In genomic region chr1:39165049-39165448, GRCh38 we compare ENCODE assay signal across 14 cellular contexts. TPM values are rescaled to one million over a fixed set of nuclear protein-coding genes. Genes with fewer than 3 reads are reported as not detected.
DNase-seq lines count a peak whose midpoint lies in the region; ATAC-seq, FAIRE-seq and TF ChIP-seq lines count a peak whose summit lies in the region.
"Had no signal": no experiment of that assay in that cellular context is flagged by ENCODE, and none has a peak within 500 bp of the region (broad histone marks: within the 10 kb centered on the region; RNA-seq: fewer than 3 reads in every experiment).

No MANE protein-coding gene starts in this region.

- peak overlapping the region in 1 of 2 experiments; percentile 41; a peak in 1 of 4 replicates for H3K9ac ChIP-seq in K562 (ENCODE audit: insufficient read depth in 1 of 2, low read depth in 2 of 2, low read length in 2 of 2)

- H3K36me3 ChIP-seq in HEK293 (ENCODE audit: control insufficient read depth in 2 of 2, insufficient read depth in 1 of 2, low read length in 2 of 2) (no peaks in the 10 kb centered on the region), K562 (ENCODE audit: control insufficient read depth, insufficient read depth, low read length) (no peaks in the 10 kb centered on the region; the same call in 2 of the 3 replicates), psoas muscle (ENCODE audit: insufficient read depth in 1 of 2, low read depth in 1 of 2) (no peaks in the 10 kb centered on the region)
- H3K36me3 ChIP-seq: MG63 had no signal

- H3K4me1 ChIP-seq in HEK293 (ENCODE audit: control insufficient read depth, insufficient read depth, low read length), result peaks cover 18% of the 10 kb centered on the region
- peaks cover 44 to 51% of the 10 kb centered on the region in 2 experiments for H3K4me1 ChIP-seq in K562 (replicated peaks in 1 of 2; ENCODE audit: control insufficient read depth in 2 of 2, insufficient read depth in 2 of 2, low read length in 2 of 2)
- H3K4me1 ChIP-seq in psoas muscle, result peaks cover 51% of the 10 kb centered on the region

- intact Hi-C loops in K562 (cut with micrococcal nuclease), result no loop called here
- intact Hi-C loops in left cardiac atrium (cut with DNase I), result no loop called here
- intact Hi-C loops in psoas muscle (cut with DNase I), result no loop called here

- ATAC-seq in K562 (no peak; the same call in 2 of the 3 replicates), left cardiac atrium (peak; percentile 66 to 82), psoas muscle (peak; percentile 35 to 57 (median 49)), HG02852 (IDR thresholded peaks at IDR 0.05; ENCODE audit: unreplicated experiment) (no peak), GM19397 (IDR thresholded peaks at IDR 0.05; ENCODE audit: unreplicated experiment) (no peak)

- in situ Hi-C loops in K562 (cut with MboI), result no loop called here

- peak in 1 of 4 experiments; percentile 36 for DNase-seq in K562 (ENCODE audit: extremely low read depth in 1 of 4, low spot score in 3 of 4)
- no peak for DNase-seq in left cardiac atrium
- DNase-seq in psoas muscle, result no peak
- no peak for DNase-seq in NK-92 treated with Interleukin-12 subunit alpha and Interleukin-12 subunit beta, amount 100 ng/mL, for 24 hours (lab: John Stamatoyannopoulos, UW)
- no peak for DNase-seq in putamen (ENCODE audit: low spot score)
- DNase-seq: activated naive CD4-positive, alpha-beta T cell treated with anti-CD3 and anti-CD28 coated beads, Interleukin-2, amount 10 ng/mL, durations not matched to agents 7 days and 5 days; central memory CD4-positive, alpha-beta T cell; GDM1; H7; MG63; stimulated activated naive CD8-positive, alpha-beta T cell treated with anti-CD3 and anti-CD28 coated beads, Interleukin-15, Interleukin-2, amounts not matched to agents 100 U/mL and 50 U/mL, for 24 hours had no signal

- H3K4me3 ChIP-seq in HEK293 (ENCODE audit: low read depth, low read length) (no peak overlapping the region), K562 (no peak overlapping the region), psoas muscle (no peak overlapping the region)
- H3K4me3 ChIP-seq: MG63 had no signal

- H3K4me2 ChIP-seq in K562 (ENCODE audit: insufficient read depth, low read length), result peak overlapping the region; percentile 13; the same call in 1 of the 2 replicates

- no peak for FAIRE-seq in K562 (lab: Jason Lieb, UNC)

- WGBS in K562 (ENCODE audit: insufficient coverage, low coverage, missing lambda C conversion rate), result 39% methylated on average over 2 of the region's 2 CpGs
- 15 to 54% (median 35%) methylated on average over 2 of the region's 2 CpGs for WGBS in psoas muscle, 3 donors

- H3K9me1 ChIP-seq in K562 (ENCODE audit: control insufficient read depth, insufficient read depth, low read length), result no peaks in the 10 kb centered on the region

- no peaks in the 10 kb centered on the region for H3K9me3 ChIP-seq in HEK293 (ENCODE audit: control insufficient read depth, insufficient read depth, low read depth, low read length)
- no peaks in the 10 kb centered on the region for H3K9me3 ChIP-seq in K562 (replicated peaks; ENCODE audit: control insufficient read depth, insufficient read depth, low read depth, low read length)
- H3K9me3 ChIP-seq in psoas muscle, result no peaks in the 10 kb centered on the region
- H3K9me3 ChIP-seq: MG63 had no signal

- H3K79me2 ChIP-seq in K562 (ENCODE audit: control insufficient read depth, insufficient read depth, low read length), result peaks cover 48% of the 10 kb centered on the region

- TF ChIP-seq POLR2A in K562 (conservative IDR thresholded peaks at IDR 0.05), result no peak

- H4K20me1 ChIP-seq in K562 (replicated peaks; ENCODE audit: control insufficient read depth, insufficient read depth, low read length), result no peaks in the 10 kb centered on the region

- H3K27me3 ChIP-seq in K562 (ENCODE audit: control insufficient read depth in 2 of 2, insufficient read depth in 2 of 2, low read length in 2 of 2) (no peaks in the 10 kb centered on the region), psoas muscle (ENCODE audit: insufficient read depth in 3 of 3, low read length in 2 of 3) (no peaks in the 10 kb centered on the region)
- H3K27me3 ChIP-seq: MG63 had no signal

- TF ChIP-seq CTCF in HEK293 (tag by site-specific recombination; IDR thresholded peaks at IDR 0.05) (no peak), K562 (IDR thresholded peaks at IDR 0.05 in 2 of 3, conservative IDR thresholded peaks at IDR 0.05 in 1 of 3; ENCODE audit: insufficient read depth in 2 of 3, low read depth in 1 of 3, low read length in 3 of 3) (no peak), psoas muscle (IDR thresholded peaks at IDR 0.05) (no peak)

- no peak overlapping the region for H2AFZ ChIP-seq in K562 (ENCODE audit: low read depth, low read length)

- TF ChIP-seq RAD21 in K562 (CRISPR knock-in tag; conservative IDR thresholded peaks at IDR 0.05 in 1 of 2, IDR thresholded peaks at IDR 0.05 in 1 of 2), result no peak

- no TSS peak for BruUV-seq in K562 (replicated peaks; lab: Mats Ljungman, UMichigan)

- CTCF ChIA-PET in HEK293 (lab: Yijun Ruan, JAX) (interaction anchor here (0.7 to 2.2 kb wide), 4 partner anchors 18 to 737 kb away, joined by 3 to 12 read pairs (median 6); no protein-coding TSS in a partner anchor), K562 (lab: Yijun Ruan, JAX; ENCODE audit: low intra/inter-chr PET ratio) (no interaction called here)

- TF ChIP-seq EP300 in K562 (IDR thresholded peaks at IDR 0.05; ENCODE audit: low read length), result no peak

- POLR2A ChIA-PET in HEK293 (lab: Yijun Ruan, JAX) (interaction anchor here (1.5 kb wide), 1 partner anchor 19 kb away, joined by 4 read pairs; no protein-coding TSS in a partner anchor), K562 (lab: Yijun Ruan, JAX) (interaction anchor here (0.6 to 1.5 kb wide), 6 partner anchors 9 to 110 kb away, joined by 3 to 7 read pairs (median 4); no protein-coding TSS in a partner anchor)

- H3K27ac ChIP-seq in HEK293 (ENCODE audit: extremely low read depth, low read depth, low read length), result no peak overlapping the region
- H3K27ac ChIP-seq in K562 (ENCODE audit: extremely low read depth, low read depth, low read length), result no peak overlapping the region
- H3K27ac ChIP-seq in psoas muscle, result peak overlapping the region; percentile 31

TF ChIP-seq in HEK293, 187 proteins besides CTCF, POLR2A, EP300 and RAD21 (continues in another document):
- peak; percentile 93 for TF ChIP-seq ZNF692 (tag by site-specific recombination; IDR thresholded peaks at IDR 0.05)
- no peak for TF ChIP-seq ZNF677 (tag by site-specific recombination; IDR thresholded peaks at IDR 0.05)
- TF ChIP-seq KLF1 (tag by site-specific recombination; IDR thresholded peaks at IDR 0.05), result peak; percentile 66

TF ChIP-seq in K562, 482 proteins besides CTCF, POLR2A, EP300 and RAD21:
- no peak for TF ChIP-seq SRF (CRISPR knock-in tag; IDR thresholded peaks at IDR 0.05)
- TF ChIP-seq ZNF644 (tag; IDR thresholded peaks at IDR 0.05; ENCODE audit: low read depth), result no peak
- TF ChIP-seq HDAC1 (IDR thresholded peaks at IDR 0.05), result peak in 1 of 2 experiments; percentile 40; a peak in 1 of 4 replicates
- TF ChIP-seq NELFE (IDR thresholded peaks at IDR 0.05; ENCODE audit: insufficient read depth, insufficient read length), result no peak
- no peak for TF ChIP-seq ZFX (CRISPR knock-in tag; IDR thresholded peaks at IDR 0.05)
- peak; percentile 43 for TF ChIP-seq MEIS2 (IDR thresholded peaks at IDR 0.05; ENCODE audit: partially characterized antibody)
- TF ChIP-seq MAX (CRISPR knock-in tag; IDR thresholded peaks at IDR 0.05), result 0 out of 2 replicates have a peak, but pooled peaks have one; percentile 39
- TF ChIP-seq CTBP1 (IDR thresholded peaks at IDR 0.05; ENCODE audit: borderline replicate concordance), result 0 out of 2 replicates have a peak, but pooled peaks have one; percentile 53
- peak in 1 of 2 experiments; percentile 31; a peak in 1 of 4 replicates for TF ChIP-seq NRF1 (conservative IDR thresholded peaks at IDR 0.05 in 1 of 2, IDR thresholded peaks at IDR 0.05 in 1 of 2)
- 0 out of 2 replicates have a peak, but pooled peaks have one; percentile 14 for TF ChIP-seq PKNOX1 (IDR thresholded peaks at IDR 0.05)
TF ChIP-seq in K562: peak in this region for 6.

RNA-seq across cellular contexts. Expression of gene MACF1, which starts 39.4 kb away (rescaled TPM):
- total RNA-seq in K562 (2011; cell fraction: chromatin; rRNA removed; ENCODE audit: low replicate concordance), result 567 and 1,155 TPM in 2 replicates
- 256 and 329 TPM in 2 replicates for total RNA-seq in K562 (2011; cell fraction: nucleolus; rRNA removed)
- 400 and 459 TPM in 2 replicates for total RNA-seq in K562 (2011; cell fraction: nucleoplasm; rRNA removed)
- 147 and 152 TPM in 2 replicates for total RNA-seq in K562 (2014; rRNA removed)
- total RNA-seq in K562 (2014; rRNA removed; fragmentation: Illumina TruSeq; extraction: Trizol), result 149 and 159 TPM in 2 replicates
- 223 and 232 TPM in 2 replicates for total RNA-seq in K562 (2015; rRNA removed; fragmentation: Illumina TruSeq; extraction: Trizol)
- total RNA-seq in K562 (2021), result 175 and 200 TPM in 2 replicates
- polyA plus RNA-seq in K562 (2011; rRNA removed), result 71.6 and 72.1 TPM in 2 replicates
- polyA plus RNA-seq in K562 (2011; cell fraction: cytosol; rRNA removed), result 35.7 and 47.7 TPM in 2 replicates
- 255 and 292 TPM in 2 replicates for polyA plus RNA-seq in K562 (2011; cell fraction: nucleus; rRNA removed)
- polyA plus RNA-seq in K562 (2012), result 97.8 and 152 TPM in 2 replicates
- polyA plus RNA-seq in K562 (2014; fragmentation: Illumina TruSeq; extraction: Trizol), result 99.7 and 112 TPM in 2 replicates
- polyA plus RNA-seq in K562 (2014; fragmentation: Nextera tagmentation; extraction: Ambion mirVana), result 10 to 100 TPM; 13.2 to 21.2 TPM
- polyA plus RNA-seq in K562 (2014; rRNA removed), result 86.1 and 96.3 TPM in 2 replicates
- polyA minus RNA-seq in K562 (2011; rRNA and poly(A)+ RNA removed), result 480 TPM in 2 replicates
- polyA minus RNA-seq in K562 (2011; cell fraction: cytosol; rRNA and poly(A)+ RNA removed), result 137 and 164 TPM in 2 replicates
- polyA minus RNA-seq in K562 (2011; cell fraction: nucleus; rRNA and poly(A)+ RNA removed), result 348 and 753 TPM in 2 replicates
- total RNA-seq in left cardiac atrium, result 100 to 1,000 TPM; 263 to 280 TPM
- 100 to 1,000 TPM in 2 of 4 donors, 10 to 100 TPM in 2; 71.4 to 162 (median 124) TPM for total RNA-seq in psoas muscle
- 10 to 100 TPM; 38.9 to 67.1 (median 53.8) TPM for polyA plus RNA-seq in psoas muscle

Comparison
In these comparisons a context has a peak if more than half of its experiments do, and no peak if none do; other contexts are left out.
1. ATAC-seq: peak in left cardiac atrium (2 of 2) and psoas muscle (4 of 4); none in K562 (single experiment), HG02852 (single experiment) and GM19397 (single experiment).
2. Of the 44 proteins assayed by ChIP-seq in both K562 and HEK293: peak only in K562: none; only in HEK293: KLF1 and ZBTB8A; in both: none; in neither: 42.